In genomic region chr13:27797228-27797624, GRCh38 we compare ENCODE assay signal across 1 cellular context.
TF ChIP-seq lines count a peak whose summit lies in the region.

No MANE protein-coding gene starts in this region.

TF ChIP-seq in HepG2, 621 proteins besides CTCF, POLR2A, EP300 and RAD21 (continued from another document):
- peak; percentile 64 for TF ChIP-seq ZNF800 (CRISPR knock-in tag; IDR thresholded peaks at IDR 0.05)
- TF ChIP-seq PHF20 (CRISPR knock-in tag; IDR thresholded peaks at IDR 0.05), result no peak
- TF ChIP-seq CHCHD3 (CRISPR knock-in tag; IDR thresholded peaks at IDR 0.05), result no peak
